15 cellular contexts compared by ENCODE assay signal in the genomic region with DNA sequence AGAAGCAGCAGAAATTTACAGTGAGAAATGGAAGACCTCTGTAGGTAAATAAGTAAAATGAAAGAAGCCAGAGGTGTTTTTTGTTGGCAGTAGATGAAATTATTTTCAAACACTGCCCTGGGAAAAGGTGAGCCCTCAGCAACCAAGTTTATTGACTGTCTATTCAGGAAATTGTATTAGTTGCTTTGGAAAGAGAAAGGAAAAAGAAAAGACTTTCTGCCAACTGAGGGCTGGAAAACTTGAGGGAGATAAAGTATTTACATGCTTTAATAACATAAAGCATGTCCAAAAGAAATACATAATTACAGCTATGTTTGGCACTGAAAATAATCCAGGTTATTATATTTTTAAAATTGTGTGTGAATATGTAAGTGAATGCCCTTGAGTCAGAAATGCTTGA. TPM values are rescaled to one million over a fixed set of nuclear protein-coding genes. Genes with fewer than 3 reads are reported as not detected.
DNase-seq lines count a peak whose midpoint lies in the region; ATAC-seq and TF ChIP-seq lines count a peak whose summit lies in the region.
"Had no signal": no experiment of that assay in that cellular context is flagged by ENCODE, and none has a peak within 500 bp of the region (broad histone marks: within the 10 kb centered on the region; RNA-seq: fewer than 3 reads in every experiment).

No MANE protein-coding gene starts in this region.

- no peak for ATAC-seq in gastroesophageal sphincter
- ATAC-seq in stimulated activated naive CD8-positive, alpha-beta T cell treated with anti-CD3 and anti-CD28 coated beads, Interleukin-15, Interleukin-2, amounts not matched to agents 100 U/mL and 50 U/mL, for 24 hours: no peak

- H2BK120ac ChIP-seq in H9 (ENCODE audit: low read depth, low read length, poor library complexity, severe bottlenecking): no peak overlapping the region

- no peaks in the 10 kb centered on the region for H4K20me1 ChIP-seq in H9 (ENCODE audit: control insufficient read depth, insufficient read depth, insufficient read length)

- H3K9ac ChIP-seq in H9 (ENCODE audit: extremely low read depth, insufficient read length, low read length) (no peak overlapping the region), adipocyte (ENCODE audit: low read length) (peak overlapping the region; percentile 77)

- H3K4ac ChIP-seq in H9 (ENCODE audit: low read depth, low read length): no peak overlapping the region

- H3K23ac ChIP-seq in H9 (ENCODE audit: insufficient read length, low read depth, low read length): no peak overlapping the region

- H3K36me3 ChIP-seq in adipocyte (ENCODE audit: control insufficient read depth, insufficient read depth, low read length, severe bottlenecking): peaks cover 9% of the 10 kb centered on the region
- no peaks in the 10 kb centered on the region for H3K36me3 ChIP-seq in gastroesophageal sphincter
- no peaks in the 10 kb centered on the region for H3K36me3 ChIP-seq in spleen
- H3K36me3 ChIP-seq: thoracic aorta had no signal

- no peak for TF ChIP-seq EP300 in gastroesophageal sphincter (IDR thresholded peaks at IDR 0.05)

- no peak overlapping the region for H3K56ac ChIP-seq in H9 (ENCODE audit: insufficient read length, low read depth, low read length)

- H3K79me1 ChIP-seq in H9 (ENCODE audit: insufficient read depth, low read depth, low read length, poor library complexity, severe bottlenecking): peaks cover 3% of the 10 kb centered on the region

- intact Hi-C loops in spleen (cut with DNase I; ENCODE audit: low total_unique reads): no loop called here

- no peak overlapping the region for H2BK15ac ChIP-seq in H9 (ENCODE audit: low read depth, low read length)

- H3K18ac ChIP-seq in H9 (ENCODE audit: insufficient read length, low read depth, low read length): no peak overlapping the region

- H3K27me3 ChIP-seq in H9 (ENCODE audit: insufficient read depth, low read length) (no peaks in the 10 kb centered on the region), adipocyte (replicated peaks; ENCODE audit: control insufficient read depth, insufficient read depth, low read length) (no peaks in the 10 kb centered on the region), gastroesophageal sphincter (no peaks in the 10 kb centered on the region), spleen (replicated peaks in 1 of 7) (no peaks in the 10 kb centered on the region)

- H3K23me2 ChIP-seq in H9 (ENCODE audit: insufficient read length, low read depth, low read length, poor library complexity, severe bottlenecking): no peaks in the 10 kb centered on the region

- H3T11ph ChIP-seq in H9 (ENCODE audit: low read length): no peak overlapping the region

- peak overlapping the region; percentile 71 for H3K4me3 ChIP-seq in adipocyte (ENCODE audit: low read length)
- H3K4me3 ChIP-seq in gastroesophageal sphincter: no peak overlapping the region
- H3K4me3 ChIP-seq in spleen: no peak overlapping the region

- no peak overlapping the region for H2BK5ac ChIP-seq in H9 (ENCODE audit: insufficient read length, low read length)

- no peak for TF ChIP-seq CTCF in H9 (conservative IDR thresholded peaks at IDR 0.05)
- TF ChIP-seq CTCF in gastroesophageal sphincter (IDR thresholded peaks at IDR 0.05): no peak
- TF ChIP-seq CTCF in spleen (IDR thresholded peaks at IDR 0.05 in 8 of 11, conservative IDR thresholded peaks at IDR 0.05 in 3 of 11): no peak

- H3K4me3 Mint-ChIP-seq in H9: peak overlapping the region in 1 of 2 experiments; percentile 16; a peak in 1 of 5 replicates

- no peak overlapping the region for H3K14ac ChIP-seq in H9 (ENCODE audit: insufficient read depth, low read length)

- DNase-seq in H9 (no peak), adipocyte (ENCODE audit: low read depth) (no peak), spleen (no peak), NOMO-1 treated with DMSO at 0.1 percent for 48 hours (lab: John Stamatoyannopoulos, UW; ENCODE audit: unreplicated experiment) (no peak)
- no peak for DNase-seq in stimulated activated naive CD8-positive, alpha-beta T cell treated with anti-CD3 and anti-CD28 coated beads, Interleukin-15, Interleukin-2, amounts not matched to agents 100 U/mL and 50 U/mL, for 24 hours
- no peak for DNase-seq in activated CD8-positive, alpha-beta memory T cell treated with anti-CD3 and anti-CD28 coated beads for 24 hours
- DNase-seq in activated naive CD4-positive, alpha-beta T cell treated with Interleukin-2 at 50 U/mL for 16 hours: no peak
- DNase-seq: activated naive CD4-positive, alpha-beta T cell treated with anti-CD3 and anti-CD28 coated beads, Interleukin-2, amount 50 U/mL, for 16 hours; activated T-cell treated with anti-CD3 and anti-CD28 coated beads, Interleukin-2, amount 50 U/mL, for 48 hours; DND-41; NCI-H1417 treated with DMSO at 0.1 percent for 48 hours; NCI-H2171 treated with DMSO at 0.1 percent for 48 hours; NCI-H69 had no signal

- no peak overlapping the region for H3K4me2 ChIP-seq in H9 (ENCODE audit: insufficient read depth, insufficient read length, low read length)

- H3K9me3 ChIP-seq in H9 (ENCODE audit: control insufficient read depth, low read depth, low read length): no peaks in the 10 kb centered on the region
- H3K9me3 ChIP-seq in adipocyte (ENCODE audit: control insufficient read depth, low read length): no peaks in the 10 kb centered on the region
- no peaks in the 10 kb centered on the region for H3K9me3 ChIP-seq in gastroesophageal sphincter
- H3K9me3 ChIP-seq in spleen: no peaks in the 10 kb centered on the region
- H3K9me3 ChIP-seq: thoracic aorta had no signal

- TF ChIP-seq POLR2A in gastroesophageal sphincter (IDR thresholded peaks at IDR 0.05): no peak
- TF ChIP-seq POLR2A in spleen (IDR thresholded peaks at IDR 0.05): no peak

- peaks cover 62% of the 10 kb centered on the region for H3K79me2 ChIP-seq in H9 (ENCODE audit: insufficient read depth, low read length)

- no peaks in the 10 kb centered on the region for H3K36me3 Mint-ChIP-seq in H9 (ENCODE audit: insufficient read depth in 1 of 3, low read depth in 3 of 3)

- no peak overlapping the region for H2AK5ac ChIP-seq in H9 (ENCODE audit: insufficient read length, low read length)

- H2BK20ac ChIP-seq in H9 (ENCODE audit: low read depth, low read length, poor library complexity, severe bottlenecking): no peak overlapping the region

- peak overlapping the region in 2 of 3 experiments; percentile 4 to 13; a peak in 3 of 7 replicates for H3K27ac Mint-ChIP-seq in H9

- no peak overlapping the region for H4K91ac ChIP-seq in H9 (ENCODE audit: insufficient read length, low read depth, low read length)

- H3K4me1 ChIP-seq in H9 (ENCODE audit: insufficient read depth, low read length) (peaks cover 46% of the 10 kb centered on the region), adipocyte (ENCODE audit: control insufficient read depth, insufficient read depth, low read length) (peaks cover 83% of the 10 kb centered on the region), gastroesophageal sphincter (peaks cover 57 to 100% (median 59%) of the 10 kb centered on the region in 3 donors), spleen (peaks cover 7 to 88% (median 55%) of the 10 kb centered on the region in 6 donors)

- H4K5ac ChIP-seq in H9 (ENCODE audit: insufficient read length, low read depth, low read length): no peak overlapping the region

- no peaks in the 10 kb centered on the region for H3K27me3 Mint-ChIP-seq in H9 (ENCODE audit: low read depth)

- H3K9me3 Mint-ChIP-seq in H9: no peaks in the 10 kb centered on the region

- peaks cover 91 to 94% of the 10 kb centered on the region in 2 experiments for H3K4me1 Mint-ChIP-seq in H9

- no peak overlapping the region for H3K27ac ChIP-seq in H9 (ENCODE audit: insufficient read length, low read depth, low read length)
- H3K27ac ChIP-seq in gastroesophageal sphincter: peak overlapping the region in 3 of 4 donors; percentile 57 to 67 (median 61)
- peak overlapping the region in 5 of 8 donors; percentile 27 to 68 (median 55) for H3K27ac ChIP-seq in spleen

- no peak overlapping the region for H2AFZ ChIP-seq in H9 (ENCODE audit: low read length)

- H4K8ac ChIP-seq in H9 (replicated peaks; ENCODE audit: insufficient read length, low read depth, low read length): no peak overlapping the region

- H2BK12ac ChIP-seq in H9 (ENCODE audit: insufficient read length, low read depth, low read length): no peak overlapping the region

RNA-seq across cellular contexts. Expression of gene CRIM1, which starts 14.7 kb away (rescaled TPM):
- total RNA-seq in H9 (2021) (27.0 and 27.6 TPM in 2 replicates), gastroesophageal sphincter (100 to 1,000 TPM; 150 to 342 (median 203) TPM), spleen (100 to 1,000 TPM in 6 of 7 donors, 10 to 100 TPM in 1; 91.5 to 213 (median 120) TPM)
- polyA plus RNA-seq in spleen: 10 to 100 TPM in 1 of 3 donors, 1 to 10 TPM in 2; 7.1 to 14.1 (median 7.1) TPM
